Comparison of ENCODE assay signal across 21 cellular contexts in the genomic region with DNA sequence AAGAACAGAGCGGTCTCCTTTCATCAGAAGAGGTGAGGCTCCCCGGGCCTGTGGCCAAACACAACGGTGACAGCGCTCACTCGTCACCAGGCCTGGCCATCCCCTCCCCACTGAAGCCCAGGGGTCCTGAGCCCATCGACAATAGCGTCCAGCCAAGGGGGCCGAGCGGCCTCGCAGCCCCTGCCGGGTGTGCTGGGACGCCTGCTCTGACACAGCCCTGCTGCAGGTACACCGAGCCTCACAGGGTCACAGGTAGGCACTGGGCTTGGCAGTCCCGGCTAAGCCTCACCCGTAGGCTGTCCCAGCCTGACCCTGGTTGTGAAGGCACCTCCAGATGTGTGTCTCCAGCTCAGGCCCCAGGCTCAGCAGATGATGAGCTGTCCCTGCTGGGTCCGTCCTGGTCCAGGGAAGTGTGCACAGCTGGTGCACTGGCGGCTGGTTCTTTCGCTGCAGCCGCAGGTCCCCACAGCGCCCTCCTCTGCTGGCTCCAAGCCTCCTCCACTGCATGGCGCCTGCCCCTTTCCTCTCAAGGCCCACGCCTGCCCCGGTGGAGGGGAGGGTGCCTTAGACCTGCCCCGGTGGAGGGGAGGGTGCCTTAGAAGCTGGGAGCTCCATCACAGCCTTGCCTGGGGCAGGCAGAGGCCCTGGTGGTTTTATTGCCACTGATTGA. TPM values are rescaled to one million over a fixed set of nuclear protein-coding genes. Genes with fewer than 3 reads are reported as not detected.
DNase-seq lines count a peak whose midpoint lies in the region; ATAC-seq, FAIRE-seq and TF ChIP-seq lines count a peak whose summit lies in the region.
"Had no signal": no experiment of that assay in that cellular context is flagged by ENCODE, and none has a peak within 500 bp of the region (broad histone marks: within the 10 kb centered on the region; RNA-seq: fewer than 3 reads in every experiment).

No MANE protein-coding gene starts in this region.

- TF ChIP-seq RAD21 in K562 (CRISPR knock-in tag; conservative IDR thresholded peaks at IDR 0.05 in 1 of 2, IDR thresholded peaks at IDR 0.05 in 1 of 2) = no peak

- ATAC-seq in Right ventricle myocardium inferior (no peak), heart right ventricle (no peak), K562 (peak; percentile 63), right lobe of liver (peak in 2 of 4 donors; percentile 2 to 3), aorta (ENCODE audit: low FRiP score) (no peak), HG02759 (IDR thresholded peaks at IDR 0.05; ENCODE audit: unreplicated experiment) (no peak)
- ATAC-seq: heart left ventricle had no signal

- TF ChIP-seq POLR2A in K562 (conservative IDR thresholded peaks at IDR 0.05) (no peak), right lobe of liver (IDR thresholded peaks at IDR 0.05) (no peak)

- H3K27ac ChIP-seq in heart right ventricle = no peak overlapping the region
- H3K27ac ChIP-seq in K562 (ENCODE audit: extremely low read depth, low read depth, low read length) = no peak overlapping the region
- H3K27ac ChIP-seq in right lobe of liver = no peak overlapping the region
- no peak overlapping the region for H3K27ac ChIP-seq in aorta (ENCODE audit: low read depth in 1 of 2, low read length in 2 of 2)
- H3K27ac ChIP-seq: GM23248, heart left ventricle had no signal

- DNase-seq in Right ventricle myocardium inferior (ENCODE audit: missing footprints) (peak; percentile 27), heart right ventricle (no peak), K562 (ENCODE audit: extremely low read depth in 1 of 4, low spot score in 3 of 4) (no peak), right lobe of liver (peak in 2 of 3 donors; percentile 14 to 49), aorta (peak; percentile 37 to 76), NCI-H2171 treated with DMSO at 0.1 percent for 48 hours (lab: John Stamatoyannopoulos, UW) (no peak)
- DNase-seq in effector CD8-positive, alpha-beta T cell (lab: John Stamatoyannopoulos, UW) = no peak
- DNase-seq: activated B cell treated with CpG ODN at 0.5 μM for 24 hours, GM23248, KBM-7, NCI-H187 treated with DMSO at 0.1 percent for 48 hours, NCI-H446 treated with DMSO at 0.1 percent for 48 hours, retina, SHP77 treated with DMSO at 0.1 percent for 48 hours had no signal

- H3K9ac ChIP-seq in K562 (ENCODE audit: insufficient read depth in 1 of 2, low read depth in 2 of 2, low read length in 2 of 2) = no peak overlapping the region; a peak in 1 of 4 replicates
- H3K9ac ChIP-seq: GM23248 had no signal

- POLR2A ChIA-PET in K562 (lab: Yijun Ruan, JAX) = interaction anchor here (0.6 kb wide), 1 partner anchor 239 kb away, joined by 3 read pairs; no protein-coding TSS in a partner anchor

- no peaks in the 10 kb centered on the region for H3K4me1 ChIP-seq in heart right ventricle
- H3K4me1 ChIP-seq in K562 (replicated peaks in 1 of 2; ENCODE audit: control insufficient read depth in 2 of 2, insufficient read depth in 2 of 2, low read length in 2 of 2) = peaks cover 0 to 17% of the 10 kb centered on the region in 2 experiments; a peak in 1 of 5 replicates
- H3K4me1 ChIP-seq in right lobe of liver = peaks cover 0 to 5% (median 2%) of the 10 kb centered on the region in 4 donors
- no peaks in the 10 kb centered on the region for H3K4me1 ChIP-seq in aorta (ENCODE audit: control insufficient read depth in 1 of 2, insufficient read depth in 2 of 2, low read length in 2 of 2)
- H3K4me1 ChIP-seq: heart left ventricle had no signal

- no peak overlapping the region for H3K4me3 ChIP-seq in heart right ventricle
- H3K4me3 ChIP-seq in K562 = no peak overlapping the region
- no peak overlapping the region for H3K4me3 ChIP-seq in right lobe of liver
- no peak overlapping the region for H3K4me3 ChIP-seq in aorta (ENCODE audit: low read length in 2 of 2)
- H3K4me3 ChIP-seq: GM23248, heart left ventricle had no signal

- WGBS in heart right ventricle, 2 donors = 93 to 94% methylated on average over 24 of the region's 24 CpGs
- WGBS in K562 (ENCODE audit: insufficient coverage, low coverage, missing lambda C conversion rate) = 86% methylated on average over 19 of the region's 24 CpGs
- WGBS in right lobe of liver (ENCODE audit: insufficient coverage, low coverage, low lambda C conversion rate, missing lambda C conversion rate) = 100% methylated on average over 2 of the region's 24 CpGs
- 88 to 93% methylated on average over 24 of the region's 24 CpGs for WGBS in aorta, 2 donors

- H3K9me3 ChIP-seq in heart right ventricle (no peaks in the 10 kb centered on the region), K562 (replicated peaks; ENCODE audit: control insufficient read depth, insufficient read depth, low read depth, low read length) (no peaks in the 10 kb centered on the region), right lobe of liver (no peaks in the 10 kb centered on the region), aorta (ENCODE audit: control insufficient read depth, low read length) (no peaks in the 10 kb centered on the region)
- H3K9me3 ChIP-seq: heart left ventricle had no signal

- no peak overlapping the region for H2AFZ ChIP-seq in K562 (ENCODE audit: low read depth, low read length)
- H2AFZ ChIP-seq: GM23248 had no signal

- intact Hi-C loops in Right ventricle myocardium inferior (cut with DNase I) (no loop called here), heart right ventricle (cut with DNase I) (loop anchor here in 1 of 10 donors (10.0 kb wide), 1 partner anchor 146 kb away; no protein-coding TSS in a partner anchor), K562 (cut with micrococcal nuclease) (no loop called here), right lobe of liver (cut with DNase I) (loop anchor here in 1 of 2 donors (10.0 kb wide), 1 partner anchor 256 kb away; no protein-coding TSS in a partner anchor), aorta (cut with DNase I) (no loop called here)

- no peaks in the 10 kb centered on the region for H3K79me2 ChIP-seq in K562 (ENCODE audit: control insufficient read depth, insufficient read depth, low read length)

- in situ Hi-C loops in K562 (cut with MboI) = no loop called here

- CTCF ChIA-PET in K562 (lab: Yijun Ruan, JAX; ENCODE audit: low intra/inter-chr PET ratio) = no interaction called here

- no peaks in the 10 kb centered on the region for H4K20me1 ChIP-seq in K562 (replicated peaks; ENCODE audit: control insufficient read depth, insufficient read depth, low read length)

- H3K36me3 ChIP-seq in heart right ventricle (peaks cover 0 to 79% (median 0%) of the 10 kb centered on the region in 9 donors), K562 (ENCODE audit: control insufficient read depth, insufficient read depth, low read length) (no peaks in the 10 kb centered on the region; the same call in 2 of the 3 replicates), right lobe of liver (no peaks in the 10 kb centered on the region), aorta (ENCODE audit: control insufficient read depth in 1 of 2, insufficient read depth in 2 of 2, low read length in 1 of 2) (no peaks in the 10 kb centered on the region)

- H3K4me2 ChIP-seq in K562 (ENCODE audit: insufficient read depth, low read length) = no peak overlapping the region

- BruUV-seq in K562 (replicated peaks; lab: Mats Ljungman, UMichigan) = no TSS peak

- H3K9me1 ChIP-seq in K562 (ENCODE audit: control insufficient read depth, insufficient read depth, low read length) = no peaks in the 10 kb centered on the region

- TF ChIP-seq CTCF in heart right ventricle (IDR thresholded peaks at IDR 0.05) (no peak), K562 (IDR thresholded peaks at IDR 0.05 in 2 of 3, conservative IDR thresholded peaks at IDR 0.05 in 1 of 3; ENCODE audit: insufficient read depth in 2 of 3, low read depth in 1 of 3, low read length in 3 of 3) (peak in 1 of 3 experiments; percentile 18; a peak in 2 of 6 replicates), right lobe of liver (IDR thresholded peaks at IDR 0.05) (no peak)

- no peak for FAIRE-seq in K562 (lab: Jason Lieb, UNC)
- FAIRE-seq: islet of Langerhans had no signal

- H3K27me3 ChIP-seq in heart right ventricle = no peaks in the 10 kb centered on the region
- H3K27me3 ChIP-seq in K562 (ENCODE audit: control insufficient read depth in 2 of 2, insufficient read depth in 2 of 2, low read length in 2 of 2) = no peaks in the 10 kb centered on the region
- no peaks in the 10 kb centered on the region for H3K27me3 ChIP-seq in right lobe of liver
- no peaks in the 10 kb centered on the region for H3K27me3 ChIP-seq in aorta (ENCODE audit: control insufficient read depth in 1 of 2, insufficient read depth in 2 of 2, low read length in 1 of 2)
- H3K27me3 ChIP-seq: heart left ventricle had no signal

- TF ChIP-seq EP300 in K562 (IDR thresholded peaks at IDR 0.05; ENCODE audit: low read length) = no peak

RNA-seq across cellular contexts. Expression of gene UVSSA, which starts 21.5 kb away (rescaled TPM):
- total RNA-seq in Right ventricle myocardium inferior (6.5 TPM), heart right ventricle (1 to 10 TPM; 5.2 to 8.3 (median 6.6) TPM), K562 (2014; rRNA removed) (4.5 and 5.4 TPM in 2 replicates), K562 (2014; rRNA removed; fragmentation: Illumina TruSeq; extraction: Trizol) (1.5 TPM in 2 replicates), K562 (2015; rRNA removed; fragmentation: Illumina TruSeq; extraction: Trizol) (2.6 and 2.9 TPM in 2 replicates), K562 (2021) (12.4 and 14.6 TPM in 2 replicates), right lobe of liver (10 to 100 TPM in 3 of 6 experiments, 1 to 10 TPM in 3; 9.1 to 14.5 (median 11.3) TPM), aorta (10 to 100 TPM; 19.9 to 33.5 TPM)
- polyA plus RNA-seq in heart right ventricle (10 to 100 TPM in 1 of 2 donors, 1 to 10 TPM in 1; 2.4 to 11.9 TPM), K562 (2011; rRNA removed) (3.5 and 7.2 TPM in 2 replicates), K562 (2014; fragmentation: Illumina TruSeq; extraction: Trizol) (3.3 and 4.7 TPM in 2 replicates), K562 (2014; fragmentation: Nextera tagmentation; extraction: Ambion mirVana) (under 1 TPM; 0.21 to 0.27 TPM), K562 (2014; rRNA removed) (5.8 and 9.2 TPM in 2 replicates), aorta (10 to 100 TPM in 1 of 2 donors, 1 to 10 TPM in 1; 2.3 to 12.7 TPM)
- total RNA-seq in K562 (2011; cell fraction: chromatin; rRNA removed; ENCODE audit: low replicate concordance) = 74.2 and 130 TPM in 2 replicates
- total RNA-seq in K562 (2011; cell fraction: nucleolus; rRNA removed) = 56.7 and 60.5 TPM in 2 replicates
- 48.0 and 51.4 TPM in 2 replicates for total RNA-seq in K562 (2011; cell fraction: nucleoplasm; rRNA removed)
- 3.2 and 3.4 TPM in 2 replicates for polyA plus RNA-seq in K562 (2011; cell fraction: cytosol; rRNA removed)
- polyA plus RNA-seq in K562 (2011; cell fraction: nucleus; rRNA removed) = 46.4 and 58.8 TPM in 2 replicates
- polyA plus RNA-seq in K562 (2012) = 5.4 and 8.3 TPM in 2 replicates
- 2.9 and 3.6 TPM in 2 replicates for polyA minus RNA-seq in K562 (2011; rRNA and poly(A)+ RNA removed)
- polyA minus RNA-seq in K562 (2011; cell fraction: cytosol; rRNA and poly(A)+ RNA removed) = 3.3 TPM in 2 replicates
- 12.8 and 18.4 TPM in 2 replicates for polyA minus RNA-seq in K562 (2011; cell fraction: nucleus; rRNA and poly(A)+ RNA removed)

RNA-seq across cellular contexts. Expression of gene NKX1-1, which starts 37.7 kb away (rescaled TPM):
- total RNA-seq in Right ventricle myocardium inferior (not detected), heart right ventricle (not detected), K562 (2014; rRNA removed) (not detected in 2 replicates), K562 (2014; rRNA removed; fragmentation: Illumina TruSeq; extraction: Trizol) (not detected in 2 replicates), K562 (2015; rRNA removed; fragmentation: Illumina TruSeq; extraction: Trizol) (not detected in 2 replicates), K562 (2021) (not detected in 2 replicates), right lobe of liver (not detected), aorta (not detected)
- polyA plus RNA-seq in heart right ventricle (not detected), K562 (2011; rRNA removed) (not detected in 2 replicates), K562 (2014; fragmentation: Illumina TruSeq; extraction: Trizol) (not detected in 2 replicates), K562 (2014; fragmentation: Nextera tagmentation; extraction: Ambion mirVana) (not detected), K562 (2014; rRNA removed) (not detected in 2 replicates), aorta (not detected)
- total RNA-seq in K562 (2011; cell fraction: chromatin; rRNA removed; ENCODE audit: low replicate concordance) = not detected in 2 replicates
- total RNA-seq in K562 (2011; cell fraction: nucleolus; rRNA removed) = not detected in 2 replicates
- not detected in 2 replicates for total RNA-seq in K562 (2011; cell fraction: nucleoplasm; rRNA removed)
- polyA plus RNA-seq in K562 (2011; cell fraction: cytosol; rRNA removed) = 0.12 TPM in 1 of 2 replicates, not detected in the other
- polyA plus RNA-seq in K562 (2011; cell fraction: nucleus; rRNA removed) = 0.20 TPM in 1 of 2 replicates, not detected in the other
- not detected in 2 replicates for polyA plus RNA-seq in K562 (2012)
- not detected in 2 replicates for polyA minus RNA-seq in K562 (2011; rRNA and poly(A)+ RNA removed)
- polyA minus RNA-seq in K562 (2011; cell fraction: cytosol; rRNA and poly(A)+ RNA removed) = not detected in 2 replicates
- polyA minus RNA-seq in K562 (2011; cell fraction: nucleus; rRNA and poly(A)+ RNA removed) = 0.27 TPM in 1 of 2 replicates, not detected in the other
- total RNA-seq: activated B cell treated with CpG ODN at 0.5 μM for 24 hours; activated CD8-positive, alpha-beta memory T cell treated with anti-CD3 and anti-CD28 coated beads for 36 hours; activated T-helper 1 cell treated with anti-CD3 and anti-CD28 coated beads, Interleukin-12 subunit alpha, Interleukin-12 subunit beta, Interleukin-2, Interleukin-4 antibody, amounts not matched to agents 30 ng/mL and 10 ng/mL and 1 ng/mL, durations not matched to agents 14 hours and 24 hours and 36 hours; GM23248; heart left ventricle; mesenteric fat pad; urinary bladder had no signal
- polyA plus RNA-seq: GM23248, heart left ventricle, urinary bladder had no signal

Comparison
In these comparisons a context has a peak if more than half of its experiments do, and no peak if none do; other contexts are left out.
1. DNase-seq: peak in Right ventricle myocardium inferior (single experiment), right lobe of liver (2 of 3) and aorta (2 of 2); none in heart right ventricle (0 of 2), K562 (0 of 4), effector CD8-positive, alpha-beta T cell (single experiment) and NCI-H2171 treated with DMSO at 0.1 percent for 48 hours (single experiment).